Comparison of ENCODE assay signal across 8 cellular contexts in genomic region chr18:61901334-61901986, GRCh38. TPM values are rescaled to one million over a fixed set of nuclear protein-coding genes. Genes with fewer than 3 reads are reported as not detected.
A peak's percentile ranks its signal among the peaks of the same experiment; 100 is the strongest.
DNase-seq lines count a peak whose midpoint lies in the region; ATAC-seq and TF ChIP-seq lines count a peak whose summit lies in the region.

No MANE protein-coding gene starts in this region.

- no peak overlapping the region for H3K4me3 Mint-ChIP-seq in stimulated activated naive CD8-positive, alpha-beta T cell treated with anti-CD3 and anti-CD28 coated beads, Interleukin-15, amount 100 ng/mL, for 72 hours

- no peaks in the 10 kb centered on the region for H4K20me1 ChIP-seq in SU-DHL-6 (ENCODE audit: low read depth, low read length)

- no peaks in the 10 kb centered on the region for H3K9me3 ChIP-seq in SU-DHL-6 (ENCODE audit: insufficient read depth, low read length)
- no peaks in the 10 kb centered on the region for H3K9me3 ChIP-seq in breast epithelium

- no peaks in the 10 kb centered on the region for H3F3A ChIP-seq in SU-DHL-6 (ENCODE audit: insufficient read depth)

- H3K9me3 Mint-ChIP-seq in stimulated activated naive CD8-positive, alpha-beta T cell treated with anti-CD3 and anti-CD28 coated beads, Interleukin-15, amount 100 ng/mL, for 72 hours = no peaks in the 10 kb centered on the region

- H3K36me3 ChIP-seq in SU-DHL-6 (ENCODE audit: low read length) (no peaks in the 10 kb centered on the region), breast epithelium (no peaks in the 10 kb centered on the region), kidney epithelial cell (ENCODE audit: control insufficient read depth, insufficient read depth, low read length) (no peaks in the 10 kb centered on the region)

- no peaks in the 10 kb centered on the region for H3K4me1 ChIP-seq in breast epithelium

- no peaks in the 10 kb centered on the region for H3K9me2 ChIP-seq in SU-DHL-6 (replicated peaks; ENCODE audit: insufficient read depth, low read length)

- no peak overlapping the region for H2AFZ ChIP-seq in SU-DHL-6 (ENCODE audit: low read depth, low read length, severe bottlenecking)

- peak; percentile 58 for DNase-seq in AG10803 (ENCODE audit: low read depth)
- DNase-seq in NAMALWA (ENCODE audit: low spot score) = peak; percentile 63
- no peak for DNase-seq in breast epithelium (ENCODE audit: low spot score in 2 of 2)
- DNase-seq in kidney epithelial cell (ENCODE audit: low read depth) = peak; percentile 29
- DNase-seq in stimulated activated naive CD8-positive, alpha-beta T cell treated with anti-CD3 and anti-CD28 coated beads, Interleukin-15, amount 100 ng/mL, for 72 hours = peak; percentile 30 to 39

- no peaks in the 10 kb centered on the region for H3K27me3 ChIP-seq in SU-DHL-6 (ENCODE audit: low read length)
- H3K27me3 ChIP-seq in breast epithelium = no peaks in the 10 kb centered on the region
- peaks cover 2% of the 10 kb centered on the region for H3K27me3 ChIP-seq in kidney epithelial cell (ENCODE audit: control insufficient read depth, insufficient read depth, low read length)

- intact Hi-C loops in breast epithelium (cut with DNase I; ENCODE audit: low total_unique reads) = no loop called here

- no peak overlapping the region for H3K9ac ChIP-seq in SU-DHL-6 (ENCODE audit: low read length)

- peaks cover 55% of the 10 kb centered on the region for H3K27me3 Mint-ChIP-seq in stimulated activated naive CD8-positive, alpha-beta T cell treated with anti-CD3 and anti-CD28 coated beads, Interleukin-15, amount 100 ng/mL, for 72 hours

- ATAC-seq in GM18505 (IDR thresholded peaks at IDR 0.05; ENCODE audit: unreplicated experiment) (peak; percentile 96), HG02759 (IDR thresholded peaks at IDR 0.05; ENCODE audit: unreplicated experiment) (peak; percentile 96)
- peak; percentile 87 for ATAC-seq in stimulated activated naive CD8-positive, alpha-beta T cell treated with anti-CD3 and anti-CD28 coated beads, Interleukin-15, amount 100 ng/mL, for 72 hours

- H3K79me2 ChIP-seq in SU-DHL-6 (ENCODE audit: insufficient read depth, low read length) = no peaks in the 10 kb centered on the region

- no peak for TF ChIP-seq POLR2A in GM18505 (IDR thresholded peaks at IDR 0.05; ENCODE audit: borderline replicate concordance, extremely low read depth, insufficient read depth, insufficient read length)
- TF ChIP-seq POLR2A in breast epithelium (IDR thresholded peaks at IDR 0.05) = no peak

- no peak overlapping the region for H3K27ac Mint-ChIP-seq in stimulated activated naive CD8-positive, alpha-beta T cell treated with anti-CD3 and anti-CD28 coated beads, Interleukin-15, amount 100 ng/mL, for 72 hours

- H3K4me1 Mint-ChIP-seq in stimulated activated naive CD8-positive, alpha-beta T cell treated with anti-CD3 and anti-CD28 coated beads, Interleukin-15, amount 100 ng/mL, for 72 hours = no peaks in the 10 kb centered on the region

- no peak overlapping the region for H3K4me3 ChIP-seq in AG10803 (ENCODE audit: low read length)
- H3K4me3 ChIP-seq in SU-DHL-6 (ENCODE audit: insufficient read depth, low read length, poor library complexity, severe bottlenecking) = no peak overlapping the region
- H3K4me3 ChIP-seq in breast epithelium = no peak overlapping the region
- no peak overlapping the region for H3K4me3 ChIP-seq in kidney epithelial cell (ENCODE audit: low read depth, low read length)

- H3K27ac ChIP-seq in SU-DHL-6 (ENCODE audit: low read depth, low read length) (no peak overlapping the region), breast epithelium (no peak overlapping the region)

- TF ChIP-seq CTCF in AG10803 (conservative IDR thresholded peaks at IDR 0.05; ENCODE audit: low read length) (peak; percentile 99), SU-DHL-6 (IDR thresholded peaks at IDR 0.05; ENCODE audit: insufficient read depth, low read length, poor library complexity, severe bottlenecking) (peak; percentile 97), breast epithelium (IDR thresholded peaks at IDR 0.05) (peak; percentile 82 to 93 (median 84)), kidney epithelial cell (IDR thresholded peaks at IDR 0.05; ENCODE audit: insufficient read depth, low read length, poor library complexity, severe bottlenecking) (peak; percentile 96)

- no peak overlapping the region for H3K4me2 ChIP-seq in SU-DHL-6 (ENCODE audit: low read depth, low read length, poor library complexity, severe bottlenecking)

RNA-seq across cellular contexts. Expression of gene RNF152, which starts 8.7 kb away (rescaled TPM):
- total RNA-seq in breast epithelium (10 to 100 TPM in 2 of 3 donors, 1 to 10 TPM in 1; 8.6 to 64.5 (median 31.5) TPM), kidney epithelial cell (4.7 and 10.2 TPM in 2 replicates)

Comparison
In these comparisons a context has a peak if more than half of its experiments do, and no peak if none do; other contexts are left out.
1. DNase-seq: peak in AG10803 (single experiment), NAMALWA (single experiment), kidney epithelial cell (single experiment) and stimulated activated naive CD8-positive, alpha-beta T cell treated with anti-CD3 and anti-CD28 coated beads, Interleukin-15, amount 100 ng/mL, for 72 hours (2 of 2); none in breast epithelium (0 of 2).
2. Peak in every context shown above with its lines, with median percentiles within 50 percentile points of each other: CTCF ChIP-seq and ATAC-seq.